Comparison of ENCODE assay signal across 8 cellular contexts in the genomic region with DNA sequence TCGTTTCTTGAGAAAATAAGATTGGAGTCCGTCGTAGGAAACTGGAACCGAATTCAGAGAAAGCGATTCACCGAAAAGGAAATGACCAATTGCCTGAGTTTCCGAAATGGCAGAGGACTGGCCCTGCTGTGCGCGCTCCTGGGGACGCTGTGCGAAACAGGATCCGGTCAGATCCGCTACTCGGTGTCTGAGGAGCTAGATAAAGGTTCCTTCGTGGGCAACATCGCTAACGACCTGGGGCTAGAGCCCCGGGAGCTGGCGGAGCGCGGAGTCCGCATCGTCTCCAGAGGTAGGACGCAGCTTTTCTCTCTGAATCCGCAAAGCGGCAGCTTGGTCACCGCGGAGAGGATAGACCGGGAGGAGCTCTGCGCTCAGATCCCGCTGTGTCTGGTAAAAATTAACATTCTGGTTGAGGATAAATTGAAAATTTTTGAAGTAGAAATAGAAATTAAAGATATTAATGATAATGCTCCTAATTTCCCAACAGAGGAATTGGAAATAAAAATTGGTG. TPM values are rescaled to one million over a fixed set of nuclear protein-coding genes. Genes with fewer than 3 reads are reported as not detected.
DNase-seq lines count a peak whose midpoint lies in the region; ATAC-seq and TF ChIP-seq lines count a peak whose summit lies in the region.
"Had no signal": no experiment of that assay in that cellular context is flagged by ENCODE, and none has a peak within 500 bp of the region (broad histone marks: within the 10 kb centered on the region; RNA-seq: fewer than 3 reads in every experiment).

No MANE protein-coding gene starts in this region.

- no peak for ATAC-seq in GM19328 (IDR thresholded peaks at IDR 0.05; ENCODE audit: unreplicated experiment)
- ATAC-seq: gastroesophageal sphincter had no signal

- no peak for DNase-seq in T-helper 1 cell
- no peak for DNase-seq in epithelial cell of esophagus (ENCODE audit: low read depth)
- DNase-seq in stimulated activated naive CD4-positive, alpha-beta T cell treated with Interleukin-2 at 50 U/mL for 16 hours (lab: John Stamatoyannopoulos, UW), result no peak

- TF ChIP-seq CTCF in epithelial cell of esophagus (IDR thresholded peaks at IDR 0.05; ENCODE audit: insufficient read depth, low read depth, low read length, missing control alignments), result no peak

- H3K9me3 Mint-ChIP-seq in T-helper 1 cell treated with Interleukin-12 subunit alpha and Interleukin-12 subunit beta and Interleukin-4 antibody, amounts not matched to agents 30 μg/mL and 1 μg/mL, for 36 hours, result peaks cover 39% of the 10 kb centered on the region

- peaks cover 0 to 10% (median 1%) of the 10 kb centered on the region in 3 donors for H3K27me3 ChIP-seq in skeletal muscle tissue (ENCODE audit: control insufficient read depth in 3 of 3, insufficient read depth in 3 of 3, low read length in 3 of 3)

- H3K36me3 Mint-ChIP-seq in T-helper 1 cell treated with Interleukin-12 subunit alpha and Interleukin-12 subunit beta and Interleukin-4 antibody, amounts not matched to agents 30 μg/mL and 1 μg/mL, for 36 hours (ENCODE audit: low read depth), result peaks cover 5% of the 10 kb centered on the region

- H3K9ac ChIP-seq in skeletal muscle tissue (ENCODE audit: low read depth in 1 of 3, low read length in 3 of 3), result peak overlapping the region; percentile 38 to 60 (median 57)

- peak overlapping the region; percentile 74 for H3K4me3 Mint-ChIP-seq in T-helper 1 cell treated with Interleukin-12 subunit alpha and Interleukin-12 subunit beta and Interleukin-4 antibody, amounts not matched to agents 30 μg/mL and 1 μg/mL, for 36 hours

- no peaks in the 10 kb centered on the region for H3K4me1 ChIP-seq in skeletal muscle tissue (ENCODE audit: control insufficient read depth in 3 of 3, insufficient read depth in 3 of 3, low read length in 3 of 3)
- H3K4me1 ChIP-seq: gastroesophageal sphincter, prostate gland had no signal

- no peaks in the 10 kb centered on the region for H3K36me3 ChIP-seq in skeletal muscle tissue (ENCODE audit: control insufficient read depth in 3 of 3, insufficient read depth in 3 of 3, low read length in 3 of 3)
- H3K36me3 ChIP-seq: prostate gland had no signal

- H3K27ac ChIP-seq in skeletal muscle tissue (ENCODE audit: low read depth, low read length), result peak overlapping the region; percentile 65
- H3K27ac ChIP-seq: gastroesophageal sphincter, prostate gland had no signal

- no peaks in the 10 kb centered on the region for H3K4me1 Mint-ChIP-seq in T-helper 1 cell treated with Interleukin-12 subunit alpha and Interleukin-12 subunit beta and Interleukin-4 antibody, amounts not matched to agents 30 μg/mL and 1 μg/mL, for 36 hours (ENCODE audit: low read depth)

- H3K9me3 ChIP-seq in skeletal muscle tissue (ENCODE audit: control insufficient read depth in 3 of 3, low read length in 3 of 3), result peaks cover 8 to 29% (median 25%) of the 10 kb centered on the region in 3 donors
- H3K9me3 ChIP-seq: prostate gland had no signal

- H3K27ac Mint-ChIP-seq in T-helper 1 cell treated with Interleukin-12 subunit alpha and Interleukin-12 subunit beta and Interleukin-4 antibody, amounts not matched to agents 30 μg/mL and 1 μg/mL, for 36 hours, result no peak overlapping the region

- H3K27me3 Mint-ChIP-seq in T-helper 1 cell treated with Interleukin-12 subunit alpha and Interleukin-12 subunit beta and Interleukin-4 antibody, amounts not matched to agents 30 μg/mL and 1 μg/mL, for 36 hours (ENCODE audit: low read depth), result peaks cover 9% of the 10 kb centered on the region

- H3K4me3 ChIP-seq in epithelial cell of esophagus (ENCODE audit: low read length) (peak overlapping the region; percentile 12), skeletal muscle tissue (ENCODE audit: low read length in 3 of 3) (peak overlapping the region; percentile 61 to 66 (median 65))
- H3K4me3 ChIP-seq: prostate gland had no signal

RNA-seq across cellular contexts. Expression of a gene that starts 0.4 kb away (rescaled TPM):
- total RNA-seq in skeletal muscle tissue, result 2.1 TPM

RNA-seq across cellular contexts. Expression of a gene that starts 5.4 kb away (rescaled TPM):
- total RNA-seq in skeletal muscle tissue, result 1.6 TPM

RNA-seq across cellular contexts. Expression of a gene that starts 5.9 kb away (rescaled TPM):
- 1.6 TPM for total RNA-seq in skeletal muscle tissue

RNA-seq across cellular contexts. Expression of a gene that starts 10.8 kb away (rescaled TPM):
- total RNA-seq in skeletal muscle tissue, result 1.0 TPM

RNA-seq across cellular contexts. Expression of a gene that starts 13.7 kb away (rescaled TPM):
- total RNA-seq in skeletal muscle tissue, result 0.52 TPM
